8 cellular contexts compared by ENCODE assay signal in genomic region chr4:77157859-77158486, GRCh38. TPM values are rescaled to one million over a fixed set of nuclear protein-coding genes. Genes with fewer than 3 reads are reported as not detected.
DNase-seq lines count a peak whose midpoint lies in the region; ATAC-seq and TF ChIP-seq lines count a peak whose summit lies in the region.

No MANE protein-coding gene starts in this region.

- peak overlapping the region; percentile 19; the same call in 1 of the 2 replicates for H3K4ac ChIP-seq in H9 (ENCODE audit: low read depth, low read length)

- H3K4me1 ChIP-seq in H9 (ENCODE audit: insufficient read depth, low read length): peaks cover 2% of the 10 kb centered on the region; the same call in 1 of the 2 replicates
- peaks cover 0 to 36% (median 7%) of the 10 kb centered on the region in 3 donors for H3K4me1 ChIP-seq in gastroesophageal sphincter
- peaks cover 0 to 37% (median 29%) of the 10 kb centered on the region in 5 donors for H3K4me1 ChIP-seq in subcutaneous abdominal adipose tissue (ENCODE audit: control insufficient read depth in 5 of 5, insufficient read depth in 5 of 5, low read length in 5 of 5)

- H3K36me3 Mint-ChIP-seq in H9 (ENCODE audit: insufficient read depth in 1 of 3, low read depth in 3 of 3): peaks cover 19 to 32% (median 28%) of the 10 kb centered on the region in 3 experiments; a peak in 6 of 7 replicates
- peaks cover 4% of the 10 kb centered on the region for H3K36me3 Mint-ChIP-seq in activated naive CD4-positive, alpha-beta T cell treated with anti-CD3 and anti-CD28 coated beads for 36 hours (ENCODE audit: low read depth)

- H3K79me2 ChIP-seq in H9 (ENCODE audit: insufficient read depth, low read length): no peaks in the 10 kb centered on the region; the same call in 1 of the 2 replicates

- H3K56ac ChIP-seq in H9 (ENCODE audit: insufficient read length, low read depth, low read length): no peak overlapping the region

- intact Hi-C loops in activated naive CD4-positive, alpha-beta T cell treated with anti-CD3 and anti-CD28 coated beads for 36 hours (cut with micrococcal nuclease): loop anchor here (1.0 to 5.0 kb wide), 8 partner anchors 35 to 1646 kb away; partner anchors contain the start of genes NUP54, RCHY1, SCARB2 and THAP6

- H3K4me3 ChIP-seq in gastroesophageal sphincter (peak overlapping the region; percentile 73 to 98), subcutaneous abdominal adipose tissue (ENCODE audit: low read depth in 1 of 5, low read length in 5 of 5) (peak overlapping the region; percentile 61 to 98 (median 96))

- H3K18ac ChIP-seq in H9 (ENCODE audit: insufficient read length, low read depth, low read length): peak overlapping the region; percentile 92

- H2AFZ ChIP-seq in H9 (ENCODE audit: low read length): no peak overlapping the region

- peak; percentile 79 for ATAC-seq in gastroesophageal sphincter

- H2AK5ac ChIP-seq in H9 (ENCODE audit: insufficient read length, low read length): no peak overlapping the region

- peak overlapping the region; percentile 96 for H3K14ac ChIP-seq in H9 (ENCODE audit: insufficient read depth, low read length)

- WGBS in H9 (ENCODE audit: extremely low coverage, insufficient read length, low lambda C conversion rate): no CpG with 5 or more reads among the region's 53 CpGs
- WGBS in gastroesophageal sphincter (ENCODE audit: low coverage in 1 of 2), 2 donors: 0% methylated on average over 7 of the region's 53 CpGs; no CpG with 5 or more reads in 1 of the 2 donors

- peak overlapping the region; percentile 89 for H4K91ac ChIP-seq in H9 (ENCODE audit: insufficient read length, low read depth, low read length)

- peak overlapping the region; percentile 96 for H3K9ac ChIP-seq in H9 (ENCODE audit: extremely low read depth, insufficient read length, low read length)
- H3K9ac ChIP-seq in subcutaneous abdominal adipose tissue (ENCODE audit: low read length in 5 of 5): peak overlapping the region; percentile 56 to 90 (median 86)

- H4K5ac ChIP-seq in H9 (ENCODE audit: insufficient read length, low read depth, low read length): no peak overlapping the region

- DNase-seq in EH (ENCODE audit: low read depth) (peak; percentile 87), H9 (peak; percentile 94), M059J (ENCODE audit: low read depth) (peak; percentile 82), SIG-M5 treated with dmso at 0.1 percent for 504 hours (lab: John Stamatoyannopoulos, UW; ENCODE audit: unreplicated experiment) (peak; percentile 83), non-pigmented ciliary epithelial cell (ENCODE audit: low read depth) (peak; percentile 34)
- peak; percentile 79 for DNase-seq in activated naive CD4-positive, alpha-beta T cell treated with anti-CD3 and anti-CD28 coated beads for 36 hours

- H2BK15ac ChIP-seq in H9 (ENCODE audit: low read depth, low read length): no peak overlapping the region; the same call in 1 of the 2 replicates

- no peaks in the 10 kb centered on the region for H3K79me1 ChIP-seq in H9 (ENCODE audit: insufficient read depth, low read depth, low read length, poor library complexity, severe bottlenecking)

- H3K27me3 ChIP-seq in H9 (ENCODE audit: insufficient read depth, low read length): no peaks in the 10 kb centered on the region
- H3K27me3 ChIP-seq in gastroesophageal sphincter: no peaks in the 10 kb centered on the region
- H3K27me3 ChIP-seq in subcutaneous abdominal adipose tissue (ENCODE audit: control insufficient read depth in 5 of 5, insufficient read depth in 4 of 5, low read length in 5 of 5): no peaks in the 10 kb centered on the region

- H3K23ac ChIP-seq in H9 (ENCODE audit: insufficient read length, low read depth, low read length): no peak overlapping the region

- no peak overlapping the region for H2BK12ac ChIP-seq in H9 (ENCODE audit: insufficient read length, low read depth, low read length)

- H2BK120ac ChIP-seq in H9 (ENCODE audit: low read depth, low read length, poor library complexity, severe bottlenecking): no peak overlapping the region

- H3K4me1 Mint-ChIP-seq in H9: peaks cover 32% of the 10 kb centered on the region in 2 experiments
- H3K4me1 Mint-ChIP-seq in activated naive CD4-positive, alpha-beta T cell treated with anti-CD3 and anti-CD28 coated beads for 36 hours (ENCODE audit: low read depth): peaks cover 21% of the 10 kb centered on the region

- CTCF ChIA-PET in activated naive CD4-positive, alpha-beta T cell treated with anti-CD3 and anti-CD28 coated beads for 36 hours (lab: Charles Lee): interaction anchor here (1.1 kb wide), 2 partner anchors 44 to 62 kb away, joined by 3 to 5 read pairs; no protein-coding TSS in a partner anchor

- H3K27me3 Mint-ChIP-seq in H9 (ENCODE audit: low read depth): peaks cover 3% of the 10 kb centered on the region; the same call in 1 of the 2 replicates
- H3K27me3 Mint-ChIP-seq in activated naive CD4-positive, alpha-beta T cell treated with anti-CD3 and anti-CD28 coated beads for 36 hours (ENCODE audit: low read depth): no peaks in the 10 kb centered on the region

- no peaks in the 10 kb centered on the region for H4K20me1 ChIP-seq in H9 (ENCODE audit: control insufficient read depth, insufficient read depth, insufficient read length)

- TF ChIP-seq EP300 in gastroesophageal sphincter (IDR thresholded peaks at IDR 0.05): no peak

- peaks cover 0 to 2% of the 10 kb centered on the region in 2 experiments; a peak in 1 of 5 replicates for H3K9me3 Mint-ChIP-seq in H9
- H3K9me3 Mint-ChIP-seq in activated naive CD4-positive, alpha-beta T cell treated with anti-CD3 and anti-CD28 coated beads for 36 hours: no peaks in the 10 kb centered on the region

- H3K23me2 ChIP-seq in H9 (ENCODE audit: insufficient read length, low read depth, low read length, poor library complexity, severe bottlenecking): peaks cover 2% of the 10 kb centered on the region

- no peak overlapping the region for H2BK20ac ChIP-seq in H9 (ENCODE audit: low read depth, low read length, poor library complexity, severe bottlenecking)

- H3K36me3 ChIP-seq in gastroesophageal sphincter (peaks cover 0 to 37% of the 10 kb centered on the region in 2 donors), subcutaneous abdominal adipose tissue (ENCODE audit: control insufficient read depth in 5 of 5, insufficient read depth in 5 of 5, low read length in 5 of 5) (peaks cover 11 to 25% (median 21%) of the 10 kb centered on the region in 5 donors)

- H3T11ph ChIP-seq in H9 (ENCODE audit: low read length): no peak overlapping the region

- peak overlapping the region in 1 of 3 experiments; percentile 93; a peak in 3 of 7 replicates for H3K27ac Mint-ChIP-seq in H9
- H3K27ac Mint-ChIP-seq in activated naive CD4-positive, alpha-beta T cell treated with anti-CD3 and anti-CD28 coated beads for 36 hours: peak overlapping the region; percentile 24

- H3K4me3 Mint-ChIP-seq in H9: peak overlapping the region; percentile 98
- peak overlapping the region; percentile 98 for H3K4me3 Mint-ChIP-seq in activated naive CD4-positive, alpha-beta T cell treated with anti-CD3 and anti-CD28 coated beads for 36 hours

- H3K9me3 ChIP-seq in H9 (ENCODE audit: control insufficient read depth, low read depth, low read length) (no peaks in the 10 kb centered on the region), gastroesophageal sphincter (no peaks in the 10 kb centered on the region), subcutaneous abdominal adipose tissue (ENCODE audit: control insufficient read depth in 5 of 5, low read length in 5 of 5) (no peaks in the 10 kb centered on the region)

- TF ChIP-seq POLR2A in gastroesophageal sphincter (IDR thresholded peaks at IDR 0.05): peak in 1 of 2 donors; percentile 27

- H2BK5ac ChIP-seq in H9 (ENCODE audit: insufficient read length, low read length): no peak overlapping the region

- H3K27ac ChIP-seq in H9 (ENCODE audit: insufficient read length, low read depth, low read length): no peak overlapping the region
- H3K27ac ChIP-seq in gastroesophageal sphincter: peak overlapping the region; percentile 80 to 98 (median 90)
- H3K27ac ChIP-seq in subcutaneous abdominal adipose tissue (ENCODE audit: low read depth, low read length): peak overlapping the region; percentile 87

- no peak overlapping the region for H4K8ac ChIP-seq in H9 (replicated peaks; ENCODE audit: insufficient read length, low read depth, low read length)

- H3K4me2 ChIP-seq in H9 (ENCODE audit: insufficient read depth, insufficient read length, low read length): peak overlapping the region; percentile 75

- 0 out of 3 replicates have a peak, but pooled peaks have one; percentile 10 for TF ChIP-seq CTCF in H9 (conservative IDR thresholded peaks at IDR 0.05)
- TF ChIP-seq CTCF in gastroesophageal sphincter (IDR thresholded peaks at IDR 0.05): peak in 2 of 4 experiments; percentile 10 to 28

RNA-seq across cellular contexts. Expression of gene CCNG2, which starts 1.0 kb away (rescaled TPM):
- 9.9 and 10.6 TPM in 2 replicates for total RNA-seq in H9 (2021)
- 8.5 and 18.4 TPM in 2 replicates for total RNA-seq in M059J (2014; rRNA removed; shearing (Covaris generic))
- 10 to 100 TPM; 21.6 to 22.5 TPM for total RNA-seq in activated naive CD4-positive, alpha-beta T cell treated with anti-CD3 and anti-CD28 coated beads for 36 hours
- total RNA-seq in gastroesophageal sphincter: 10 to 100 TPM; 19.3 to 27.1 (median 22.4) TPM

Comparison
In these comparisons a context has a peak if more than half of its experiments do, and no peak if none do; other contexts are left out.
1. DNase-seq: peak in every context shown above with its lines; median percentile 94 in H9; 87 in EH; 83 in SIG-M5 treated with dmso at 0.1 percent for 504 hours; 82 in M059J; 79 in activated naive CD4-positive, alpha-beta T cell treated with anti-CD3 and anti-CD28 coated beads for 36 hours; 34 in non-pigmented ciliary epithelial cell.